14 cellular contexts compared by ENCODE assay signal in the genomic region with DNA sequence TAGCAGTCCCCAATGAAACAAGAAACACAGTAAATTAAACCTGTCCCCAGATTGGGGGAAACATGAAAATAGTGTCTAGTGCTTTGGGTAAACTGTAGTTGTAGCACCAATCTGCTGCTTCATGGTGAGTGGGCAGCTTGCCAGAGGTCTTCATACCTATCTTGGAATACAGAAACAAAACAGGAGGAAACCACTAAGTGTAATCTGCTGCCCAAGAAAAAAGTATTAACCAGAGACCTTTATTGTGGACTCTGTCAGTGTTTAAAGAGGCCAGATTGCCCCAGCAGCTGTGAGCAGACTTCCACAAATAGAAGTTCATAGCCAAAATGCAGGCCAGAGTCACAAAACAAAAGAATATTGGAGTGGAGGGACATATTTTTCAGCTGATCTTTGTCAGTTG. TPM values are rescaled to one million over a fixed set of nuclear protein-coding genes. Genes with fewer than 3 reads are reported as not detected.
DNase-seq lines count a peak whose midpoint lies in the region; ATAC-seq and TF ChIP-seq lines count a peak whose summit lies in the region.
"Had no signal": no experiment of that assay in that cellular context is flagged by ENCODE, and none has a peak within 500 bp of the region (broad histone marks: within the 10 kb centered on the region; RNA-seq: fewer than 3 reads in every experiment).

No MANE protein-coding gene starts in this region.

- intact Hi-C loops in A673 (cut with micrococcal nuclease; ENCODE audit: unreplicated experiment), result loop anchor here (5.0 to 10.0 kb wide), 3 partner anchors 170 to 388 kb away; a partner anchor contains a TSS
- intact Hi-C loops in CD4-positive, alpha-beta memory T cell (cut with micrococcal nuclease), result loop anchor here (5.0 to 10.0 kb wide), 2 partner anchors 590 to 802 kb away; a partner anchor contains a TSS

- no peak overlapping the region for H3K14ac ChIP-seq in neuronal stem cell (ENCODE audit: low read length)

- BruUV-seq in A673 (replicated peaks; lab: Mats Ljungman, UMichigan), result no TSS peak

- POLR2A ChIA-PET in A673 (lab: Charles Lee; ENCODE audit: low non-redundant PET), result no interaction called here
- POLR2A ChIA-PET in CD4-positive, alpha-beta memory T cell (lab: Charles Lee; ENCODE audit: partially characterized antibody), result interaction anchor here (0.7 to 14.6 kb wide), 4 partner anchors 52 to 126 kb away, joined by 3 to 245 read pairs (median 69); a partner anchor contains a TSS

- H3K36me3 ChIP-seq in A673 (ENCODE audit: insufficient read depth, low read length, poor library complexity, severe bottlenecking) (peaks cover 52% of the 10 kb centered on the region), neuronal stem cell (replicated peaks in 1 of 2; ENCODE audit: control insufficient read depth in 2 of 2, insufficient read depth in 2 of 2, low read length in 2 of 2) (peaks cover 35 to 60% of the 10 kb centered on the region in 2 donors)
- peaks cover 38% of the 10 kb centered on the region for H3K36me3 ChIP-seq in CD4-positive, alpha-beta memory T cell (ENCODE audit: insufficient read depth, low read length)

- no peak overlapping the region for H2AK5ac ChIP-seq in neuronal stem cell (ENCODE audit: low read depth, low read length)

- DNase-seq in A673 (ENCODE audit: low spot score), result no peak
- no peak for DNase-seq in CD4-positive, alpha-beta memory T cell
- DNase-seq in islet precursor cell, result peak; percentile 10
- no peak for DNase-seq in central memory CD4-positive, alpha-beta T cell
- no peak for DNase-seq in neuronal stem cell (ENCODE audit: low spot score)
- DNase-seq: activated CD4-positive, CD25-positive, alpha-beta regulatory T cell treated with anti-CD3 and anti-CD28 coated beads, Interleukin-2, amount 50 U/mL, for 72 hours; activated naive CD4-positive, alpha-beta T cell treated with anti-CD3 and anti-CD28 coated beads, Interleukin-2, amount 50 U/mL, for 16 hours; NCI-H1417; NCI-H510A had no signal

- H2BK5ac ChIP-seq in neuronal stem cell (ENCODE audit: low read length), result no peak overlapping the region

- H3K4me3 ChIP-seq in A673 (ENCODE audit: low read depth, low read length, poor library complexity, severe bottlenecking), result no peak overlapping the region
- no peak overlapping the region for H3K4me3 ChIP-seq in CD4-positive, alpha-beta memory T cell (ENCODE audit: low read length in 2 of 2)
- no peak overlapping the region for H3K4me3 ChIP-seq in neuronal stem cell (ENCODE audit: low read length in 2 of 2)
- H3K4me3 ChIP-seq: SJSA1 had no signal

- H3K27me3 ChIP-seq in A673 (replicated peaks; ENCODE audit: insufficient read depth, low read depth, low read length, poor library complexity) (no peaks in the 10 kb centered on the region), neuronal stem cell (ENCODE audit: control insufficient read depth in 3 of 3, insufficient read depth in 3 of 3, low read depth in 1 of 3, low read length in 3 of 3) (no peaks in the 10 kb centered on the region)
- no peaks in the 10 kb centered on the region for H3K27me3 ChIP-seq in CD4-positive, alpha-beta memory T cell (ENCODE audit: insufficient read depth, low read length)
- H3K27me3 ChIP-seq: SJSA1 had no signal

- H3K9ac ChIP-seq in neuronal stem cell (ENCODE audit: low read depth, low read length, poor library complexity), result no peak overlapping the region

- H3K4me1 ChIP-seq in A673 (ENCODE audit: insufficient read depth, low read length, poor library complexity, severe bottlenecking), result peaks cover 41% of the 10 kb centered on the region
- H3K4me1 ChIP-seq in CD4-positive, alpha-beta memory T cell (ENCODE audit: insufficient read depth, low read length), result peaks cover 65% of the 10 kb centered on the region
- H3K4me1 ChIP-seq in neuronal stem cell (ENCODE audit: control insufficient read depth in 2 of 2, insufficient read depth in 1 of 2, low read depth in 1 of 2, low read length in 2 of 2), result peaks cover 3% of the 10 kb centered on the region in 2 donors

- H3K4ac ChIP-seq in neuronal stem cell (ENCODE audit: low read length), result no peak overlapping the region

- H3K4me3 Mint-ChIP-seq in CD4-positive, alpha-beta memory T cell, result no peak overlapping the region
- H3K4me3 Mint-ChIP-seq: dendritic cell treated with granulocyte-macrophage colony-stimulating factor and Interleukin-4, amounts not matched to agents 40 ng/mL and 50 ng/mL, for 4 days had no signal

- H3K4me1 Mint-ChIP-seq in CD4-positive, alpha-beta memory T cell, result peaks cover 34 to 82% (median 58%) of the 10 kb centered on the region in 4 donors

- TF ChIP-seq CTCF in A673 (conservative IDR thresholded peaks at IDR 0.05; ENCODE audit: low read depth, low read length) (no peak), VCaP (conservative IDR thresholded peaks at IDR 0.05) (no peak)

- no peaks in the 10 kb centered on the region for H3K9me3 Mint-ChIP-seq in CD4-positive, alpha-beta memory T cell
- H3K9me3 Mint-ChIP-seq: dendritic cell treated with granulocyte-macrophage colony-stimulating factor and Interleukin-4, amounts not matched to agents 40 ng/mL and 50 ng/mL, for 4 days had no signal

- ATAC-seq in HG03097 (IDR thresholded peaks at IDR 0.05; ENCODE audit: low FRiP score, unreplicated experiment) (no peak), GM19467 (IDR thresholded peaks at IDR 0.05; ENCODE audit: unreplicated experiment) (no peak)

- H3K23ac ChIP-seq in neuronal stem cell (ENCODE audit: low read depth, low read length, poor library complexity), result no peak overlapping the region

- H4K8ac ChIP-seq in neuronal stem cell (ENCODE audit: low read depth, low read length), result no peak overlapping the region

- H3K27me3 Mint-ChIP-seq in CD4-positive, alpha-beta memory T cell, result no peaks in the 10 kb centered on the region
- H3K27me3 Mint-ChIP-seq: dendritic cell treated with granulocyte-macrophage colony-stimulating factor and Interleukin-4, amounts not matched to agents 40 ng/mL and 50 ng/mL, for 4 days had no signal

- H2BK12ac ChIP-seq in neuronal stem cell (ENCODE audit: low read length), result no peak overlapping the region

- H3K36me3 Mint-ChIP-seq in CD4-positive, alpha-beta memory T cell, result peaks cover 40 to 74% of the 10 kb centered on the region in 2 donors

- H2AFZ ChIP-seq in neuronal stem cell (ENCODE audit: low read length), result no peak overlapping the region

- no peak overlapping the region for H2BK15ac ChIP-seq in neuronal stem cell (ENCODE audit: low read length)

- H3K27ac ChIP-seq in A673 (ENCODE audit: low read depth, low read length, poor library complexity, severe bottlenecking) (peak overlapping the region; percentile 13), VCaP (peak overlapping the region; percentile 66; the same call in 1 of the 2 replicates), neuronal stem cell (replicated peaks; ENCODE audit: low read length) (no peak overlapping the region)
- no peak overlapping the region for H3K27ac ChIP-seq in CD4-positive, alpha-beta memory T cell (ENCODE audit: low read depth, low read length)

- no peak overlapping the region for H2BK120ac ChIP-seq in neuronal stem cell (ENCODE audit: low read depth, low read length)

- H3K18ac ChIP-seq in neuronal stem cell (ENCODE audit: low read length), result no peak overlapping the region

- H4K91ac ChIP-seq in neuronal stem cell (ENCODE audit: low read depth, low read length, poor library complexity), result no peak overlapping the region

- no peak overlapping the region for H3K4me2 ChIP-seq in neuronal stem cell (ENCODE audit: insufficient read depth, low read length, poor library complexity, severe bottlenecking)

- H3K79me1 ChIP-seq in neuronal stem cell (ENCODE audit: low read depth, low read length), result peaks cover 7% of the 10 kb centered on the region

- H3K9me3 ChIP-seq in A673 (ENCODE audit: low read depth, low read length, poor library complexity, severe bottlenecking) (no peaks in the 10 kb centered on the region), neuronal stem cell (replicated peaks in 1 of 2; ENCODE audit: control insufficient read depth in 2 of 2, insufficient read depth in 1 of 2, low read depth in 1 of 2, low read length in 2 of 2) (no peaks in the 10 kb centered on the region)
- no peaks in the 10 kb centered on the region for H3K9me3 ChIP-seq in CD4-positive, alpha-beta memory T cell (ENCODE audit: control insufficient read depth in 1 of 2, low read length in 2 of 2)
- H3K9me3 ChIP-seq: SJSA1 had no signal

- CTCF ChIA-PET in A673 (lab: Charles Lee), result no interaction called here
- CTCF ChIA-PET in CD4-positive, alpha-beta memory T cell (lab: Charles Lee; ENCODE audit: partially characterized antibody), result interaction anchor here (0.6 to 17.1 kb wide), 15 partner anchors 8 to 815 kb away, joined by 3 to 339 read pairs (median 5); a partner anchor contains a TSS

- H3K27ac Mint-ChIP-seq in CD4-positive, alpha-beta memory T cell, result peak overlapping the region in 4 of 7 donors; percentile 29 to 99 (median 58)

RNA-seq across cellular contexts. Expression of a gene that starts 2.3 kb away (rescaled TPM):
- total RNA-seq in A673 (2021), result 73.4 and 79.3 TPM in 2 replicates
- 100 to 1,000 TPM; 182 to 195 TPM for total RNA-seq in CD4-positive, alpha-beta memory T cell
- 100 to 1,000 TPM; 267 to 316 TPM for polyA plus RNA-seq in CD4-positive, alpha-beta memory T cell
- 94.0 TPM for polyA plus RNA-seq in neuronal stem cell (2013, experiment 1 of 2)
- 89.8 TPM for polyA plus RNA-seq in neuronal stem cell (2013, experiment 2 of 2)

RNA-seq across cellular contexts. Expression of a gene that starts 3.8 kb away (rescaled TPM):
- total RNA-seq in A673 (2021), result 93.8 and 99.3 TPM in 2 replicates
- 100 to 1,000 TPM; 101 to 112 TPM for total RNA-seq in CD4-positive, alpha-beta memory T cell
- polyA plus RNA-seq in CD4-positive, alpha-beta memory T cell, result 10 to 100 TPM; 25.9 to 52.5 TPM
- polyA plus RNA-seq in neuronal stem cell (2013, experiment 1 of 2), result 39.6 TPM
- polyA plus RNA-seq in neuronal stem cell (2013, experiment 2 of 2), result 37.7 TPM

RNA-seq across cellular contexts. Expression of a gene that starts 33.2 kb away (rescaled TPM):
- 1.0 TPM in 1 of 2 replicates, not detected in the other for total RNA-seq in A673 (2021)
- under 1 TPM; 0.30 to 0.58 TPM for total RNA-seq in CD4-positive, alpha-beta memory T cell
- polyA plus RNA-seq in CD4-positive, alpha-beta memory T cell, result under 1 TPM in 1 of 2 donors, not detected in 1; 0.42 TPM
- polyA plus RNA-seq in neuronal stem cell (2013, experiment 1 of 2), result 0.68 TPM
- polyA plus RNA-seq in neuronal stem cell (2013, experiment 2 of 2), result 0.73 TPM

RNA-seq across cellular contexts. Expression of a gene that starts 49.6 kb away (rescaled TPM):
- 3.6 and 4.1 TPM in 2 replicates for total RNA-seq in A673 (2021)
- 10 to 100 TPM; 10.6 to 12.3 TPM for total RNA-seq in CD4-positive, alpha-beta memory T cell
- 1 to 10 TPM; 2.3 to 3.9 TPM for polyA plus RNA-seq in CD4-positive, alpha-beta memory T cell
- polyA plus RNA-seq in neuronal stem cell (2013, experiment 1 of 2), result 3.9 TPM
- polyA plus RNA-seq in neuronal stem cell (2013, experiment 2 of 2), result 3.6 TPM

Comparison
In these comparisons a context has a peak if more than half of its experiments do, and no peak if none do; other contexts are left out.
1. H3K27ac ChIP-seq: peak in A673 (single experiment) and VCaP (single experiment); none in CD4-positive, alpha-beta memory T cell (single experiment) and neuronal stem cell (single experiment).